ENCODE assay signal across 12 cellular contexts in the genomic region with DNA sequence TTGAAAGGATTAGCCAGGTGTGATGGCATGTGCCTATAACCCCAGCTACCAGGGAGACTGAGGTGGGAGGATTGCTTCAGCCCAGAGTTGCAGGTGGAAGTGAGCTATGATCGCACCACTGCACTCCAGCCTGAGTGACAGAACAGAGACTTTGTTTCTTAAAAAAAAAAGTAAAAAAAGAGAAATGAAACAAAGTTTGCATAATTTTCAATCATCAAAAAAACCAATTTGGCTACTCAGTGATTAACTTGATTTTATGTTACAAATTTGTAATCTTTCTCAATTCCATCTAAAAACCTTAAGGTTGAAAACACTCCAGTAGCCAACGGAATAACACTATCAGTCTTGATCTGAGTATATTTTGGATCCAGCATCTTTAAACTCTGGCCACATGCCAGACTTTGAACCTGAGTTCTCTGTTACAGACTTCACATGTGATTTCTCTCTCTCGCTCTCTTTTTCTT. TPM values are rescaled to one million over a fixed set of nuclear protein-coding genes. Genes with fewer than 3 reads are reported as not detected.
DNase-seq lines count a peak whose midpoint lies in the region; ATAC-seq and TF ChIP-seq lines count a peak whose summit lies in the region.
"Had no signal": no experiment of that assay in that cellular context is flagged by ENCODE, and none has a peak within 500 bp of the region (broad histone marks: within the 10 kb centered on the region; RNA-seq: fewer than 3 reads in every experiment).

No MANE protein-coding gene starts in this region.

- no peak overlapping the region for H3K4me3 Mint-ChIP-seq in chondrocyte (ENCODE audit: unreplicated experiment)
- H3K4me3 Mint-ChIP-seq: activated naive CD4-positive, alpha-beta T cell treated with anti-CD3 and anti-CD28 coated beads, Interleukin-2, amount 50 U/mL, for 24 hours; CD4-positive, CD25-positive, alpha-beta regulatory T cell had no signal

- H3K36me3 Mint-ChIP-seq in chondrocyte (ENCODE audit: low read depth): no peaks in the 10 kb centered on the region
- H3K36me3 Mint-ChIP-seq: CD4-positive, CD25-positive, alpha-beta regulatory T cell had no signal

- H3K36me3 ChIP-seq in SU-DHL-6 (ENCODE audit: low read length): no peaks in the 10 kb centered on the region
- H3K36me3 ChIP-seq in MG63: no peaks in the 10 kb centered on the region
- H3K36me3 ChIP-seq: thyroid gland had no signal

- H3K27me3 Mint-ChIP-seq in chondrocyte (ENCODE audit: low read depth): no peaks in the 10 kb centered on the region

- H3K4me1 Mint-ChIP-seq in chondrocyte (ENCODE audit: low read depth): peaks cover 10% of the 10 kb centered on the region
- H3K4me1 Mint-ChIP-seq: activated naive CD4-positive, alpha-beta T cell treated with anti-CD3 and anti-CD28 coated beads, Interleukin-2, amount 50 U/mL, for 24 hours; CD4-positive, CD25-positive, alpha-beta regulatory T cell had no signal

- ATAC-seq in GM18517 (IDR thresholded peaks at IDR 0.05; ENCODE audit: unreplicated experiment): peak; percentile 97
- ATAC-seq in GM21423 (IDR thresholded peaks at IDR 0.05; ENCODE audit: unreplicated experiment): peak; percentile 93
- peak; percentile 95 for ATAC-seq in HG03095 (IDR thresholded peaks at IDR 0.05; ENCODE audit: unreplicated experiment)

- peak overlapping the region; percentile 38 for H2AFZ ChIP-seq in SU-DHL-6 (ENCODE audit: low read depth, low read length, severe bottlenecking)

- H3K9me2 ChIP-seq in SU-DHL-6 (replicated peaks; ENCODE audit: insufficient read depth, low read length): no peaks in the 10 kb centered on the region

- peak overlapping the region; percentile 50 for H3K9ac ChIP-seq in SU-DHL-6 (ENCODE audit: low read length)

- peaks cover 48% of the 10 kb centered on the region for H3F3A ChIP-seq in SU-DHL-6 (ENCODE audit: insufficient read depth)

- no peak for TF ChIP-seq CTCF in SU-DHL-6 (IDR thresholded peaks at IDR 0.05; ENCODE audit: insufficient read depth, low read length, poor library complexity, severe bottlenecking)
- no peak for TF ChIP-seq CTCF in chondrocyte (IDR thresholded peaks at IDR 0.05)

- H3K9me3 ChIP-seq in SU-DHL-6 (ENCODE audit: insufficient read depth, low read length) (peaks cover 13% of the 10 kb centered on the region; the same call in 1 of the 2 replicates), MG63 (peaks cover 5% of the 10 kb centered on the region; the same call in 1 of the 2 replicates)
- H3K9me3 ChIP-seq: thyroid gland had no signal

- peak overlapping the region; percentile 98 for H3K27ac ChIP-seq in SU-DHL-6 (ENCODE audit: low read depth, low read length)
- H3K27ac ChIP-seq: thyroid gland, VCaP had no signal

- H3K4me3 ChIP-seq in SU-DHL-6 (ENCODE audit: insufficient read depth, low read length, poor library complexity, severe bottlenecking) (peak overlapping the region; percentile 38), MG63 (no peak overlapping the region)
- H3K4me3 ChIP-seq: thyroid gland had no signal

- DNase-seq in globus pallidus (ENCODE audit: low spot score) (no peak), MG63 (no peak), chondrocyte (ENCODE audit: low spot score) (no peak), NCI-H2081 treated with DMSO at 0.1 percent for 48 hours (lab: John Stamatoyannopoulos, UW) (no peak)
- DNase-seq: CD4-positive, CD25-positive, alpha-beta regulatory T cell had no signal

- H3K79me2 ChIP-seq in SU-DHL-6 (ENCODE audit: insufficient read depth, low read length): no peaks in the 10 kb centered on the region

- no peak overlapping the region for H3K27ac Mint-ChIP-seq in chondrocyte (ENCODE audit: unreplicated experiment)
- H3K27ac Mint-ChIP-seq: activated naive CD4-positive, alpha-beta T cell treated with anti-CD3 and anti-CD28 coated beads, Interleukin-2, amount 50 U/mL, for 24 hours; CD4-positive, CD25-positive, alpha-beta regulatory T cell had no signal

- peak overlapping the region; percentile 96 for H3K4me2 ChIP-seq in SU-DHL-6 (ENCODE audit: low read depth, low read length, poor library complexity, severe bottlenecking)

- no peaks in the 10 kb centered on the region for H4K20me1 ChIP-seq in SU-DHL-6 (ENCODE audit: low read depth, low read length)

- H3K27me3 ChIP-seq in SU-DHL-6 (ENCODE audit: low read length) (no peaks in the 10 kb centered on the region), MG63 (no peaks in the 10 kb centered on the region)
- H3K27me3 ChIP-seq: thyroid gland had no signal

- peaks cover 4% of the 10 kb centered on the region for H3K9me3 Mint-ChIP-seq in chondrocyte (ENCODE audit: low read depth)

RNA-seq across cellular contexts. Expression of gene DENND5B, which starts 12.6 kb away (rescaled TPM):
- total RNA-seq in MG63 (2014; rRNA removed; shearing (Covaris generic); ENCODE audit: low replicate concordance): 8.7 and 14.5 TPM in 2 replicates
- 12.5 to 22.2 TPM (median 14.1 TPM) in 3 replicates for total RNA-seq in chondrocyte

RNA-seq across cellular contexts. Expression of gene ETFBKMT, which starts 55.9 kb away (rescaled TPM):
- total RNA-seq in MG63 (2014; rRNA removed; shearing (Covaris generic); ENCODE audit: low replicate concordance): 4.8 and 20.9 TPM in 2 replicates
- total RNA-seq in chondrocyte: 3.2 to 4.8 TPM (median 3.4 TPM) in 3 replicates
